ENCODE assay signal across 25 cellular contexts in genomic region chr2:228559774-228560415, GRCh38.
DNase-seq lines count a peak whose midpoint lies in the region; ATAC-seq, FAIRE-seq and TF ChIP-seq lines count a peak whose summit lies in the region.
"Had no signal": no experiment of that assay in that cellular context is flagged by ENCODE, and none has a peak within 500 bp of the region (broad histone marks: within the 10 kb centered on the region; RNA-seq: fewer than 3 reads in every experiment).

No MANE protein-coding gene starts in this region.

- H3K79me2 ChIP-seq in HepG2 (ENCODE audit: insufficient read depth, low read length) (no peaks in the 10 kb centered on the region), Karpas-422 (ENCODE audit: low read length) (no peaks in the 10 kb centered on the region)

- no peak for DNase-seq in HepG2 (ENCODE audit: low spot score)
- no peak for DNase-seq in right lobe of liver
- no peak for DNase-seq in Karpas-422
- no peak for DNase-seq in mucosa of gallbladder (ENCODE audit: low spot score)
- no peak for DNase-seq in DMS 273 (lab: John Stamatoyannopoulos, UW; ENCODE audit: unreplicated experiment)
- DNase-seq in activated CD4-positive, CD25-positive, alpha-beta regulatory T cell (lab: John Stamatoyannopoulos, UW) = no peak
- DNase-seq: ACHN; CD4-positive, alpha-beta T cell; COR-L47; DMS 273 treated with DMSO at 0.1 percent for 48 hours; DMS79 treated with DMSO at 0.1 percent for 48 hours; GM23248; H9; HFFc6; NCI-H1694; NCI-H2081; NCI-H2171 treated with DMSO at 0.1 percent for 48 hours; NCI-H446; NCI-H526; Right ventricle myocardium superior had no signal

- H3K27me3 ChIP-seq in HepG2 (ENCODE audit: control insufficient read depth in 1 of 2, insufficient read depth in 2 of 2, low read length in 2 of 2) = no peaks in the 10 kb centered on the region
- peaks cover 0 to 6% of the 10 kb centered on the region in 2 donors for H3K27me3 ChIP-seq in right lobe of liver
- no peaks in the 10 kb centered on the region for H3K27me3 ChIP-seq in Karpas-422 (ENCODE audit: low read length)
- H3K27me3 ChIP-seq: BLaER1 had no signal

- H3K9me2 ChIP-seq in Karpas-422 (replicated peaks; ENCODE audit: insufficient read depth, low read length) = no peaks in the 10 kb centered on the region

- CTCF ChIA-PET in HepG2 (lab: Yijun Ruan, JAX; ENCODE audit: low intra/inter-chr PET ratio, low total read pairs) = no interaction called here

- H3K4me2 ChIP-seq in HepG2 (ENCODE audit: low read depth, low read length) (no peak overlapping the region), Karpas-422 (ENCODE audit: low read depth, low read length, poor library complexity, severe bottlenecking) (no peak overlapping the region)
- H3K4me2 ChIP-seq: BLaER1 had no signal

- TF ChIP-seq CTCF in HepG2 (CRISPR knock-in tag; IDR thresholded peaks at IDR 0.05) (no peak), right lobe of liver (IDR thresholded peaks at IDR 0.05) (no peak)

- H4K20me1 ChIP-seq in HepG2 (ENCODE audit: insufficient read depth, low read length) (no peaks in the 10 kb centered on the region), Karpas-422 (ENCODE audit: insufficient read depth, low read depth, low read length) (no peaks in the 10 kb centered on the region)
- H4K20me1 ChIP-seq: BLaER1 had no signal

- 31% methylated on average over 3 of the region's 3 CpGs for WGBS in HepG2 (ENCODE audit: low lambda C conversion rate)
- WGBS in right lobe of liver (ENCODE audit: insufficient coverage, low coverage, low lambda C conversion rate, missing lambda C conversion rate) = 67% methylated on average over 3 of the region's 3 CpGs

- POLR2A ChIA-PET in HepG2 (lab: Yijun Ruan, JAX) = no interaction called here

- intact Hi-C loops in HepG2 (cut with micrococcal nuclease; ENCODE audit: unreplicated experiment) (no loop called here), right lobe of liver (cut with DNase I) (no loop called here)

- BruUV-seq in HepG2 (replicated peaks; lab: Mats Ljungman, UMichigan) = no TSS peak

- no peak for ATAC-seq in HepG2
- ATAC-seq in right lobe of liver = no peak
- ATAC-seq in HG03175 (IDR thresholded peaks at IDR 0.05; ENCODE audit: unreplicated experiment) = peak; percentile 81
- no peak for ATAC-seq in GM18873 (IDR thresholded peaks at IDR 0.05; ENCODE audit: low FRiP score, unreplicated experiment)

- H3K9ac ChIP-seq in HepG2 (ENCODE audit: insufficient read depth, low read depth, low read length) (no peak overlapping the region), Karpas-422 (ENCODE audit: low read length) (no peak overlapping the region)
- H3K9ac ChIP-seq: BLaER1, GM23248 had no signal

- TF ChIP-seq RAD21 in HepG2 (CRISPR knock-in tag; IDR thresholded peaks at IDR 0.05) = no peak

- H3K36me3 ChIP-seq in HepG2 (replicated peaks in 1 of 2; ENCODE audit: control insufficient read depth in 1 of 2, insufficient read depth in 2 of 2, low read length in 2 of 2) = no peaks in the 10 kb centered on the region
- no peaks in the 10 kb centered on the region for H3K36me3 ChIP-seq in right lobe of liver
- no peaks in the 10 kb centered on the region for H3K36me3 ChIP-seq in Karpas-422 (ENCODE audit: insufficient read depth, low read length)
- H3K36me3 ChIP-seq: BLaER1 had no signal

- H3K4me1 ChIP-seq in HepG2 (ENCODE audit: insufficient read depth, low read length) (no peaks in the 10 kb centered on the region), right lobe of liver (no peaks in the 10 kb centered on the region), Karpas-422 (ENCODE audit: low read length) (peaks cover 30% of the 10 kb centered on the region)
- H3K4me1 ChIP-seq: BLaER1 had no signal

- H3K27ac ChIP-seq in HepG2 (ENCODE audit: extremely low read length, insufficient read depth, low read length) (no peak overlapping the region), right lobe of liver (no peak overlapping the region), Karpas-422 (ENCODE audit: low read length) (no peak overlapping the region)
- H3K27ac ChIP-seq: 22Rv1, BLaER1, GM23248 had no signal

- TF ChIP-seq EP300 in HepG2 (IDR thresholded peaks at IDR 0.05; ENCODE audit: low read depth in 2 of 2, low read length in 2 of 2) = no peak
- no peak for TF ChIP-seq EP300 in HepG2 (CRISPR knock-in tag; IDR thresholded peaks at IDR 0.05; ENCODE audit: borderline replicate concordance)

- H2AFZ ChIP-seq in HepG2 (ENCODE audit: low read length) = no peak overlapping the region
- 0 out of 2 replicates have a peak overlapping the region, but pooled peaks have one; percentile 20 for H2AFZ ChIP-seq in Karpas-422 (ENCODE audit: low read length)
- H2AFZ ChIP-seq: GM23248 had no signal

- in situ Hi-C loops in HepG2 (cut with HindIII; ENCODE audit: extremely low pct_ligation_motif_present, low pct_unique_long_range_greater_than_20kb) = no loop called here

- no peak overlapping the region for H3K4me3 ChIP-seq in HepG2 (replicated peaks in 1 of 3; ENCODE audit: insufficient read depth in 1 of 3, low read depth in 2 of 3, low read length in 3 of 3)
- H3K4me3 ChIP-seq in right lobe of liver = no peak overlapping the region
- no peak overlapping the region for H3K4me3 ChIP-seq in Karpas-422 (ENCODE audit: low read length)
- H3K4me3 ChIP-seq: BLaER1, GM23248 had no signal

- TF ChIP-seq POLR2A in HepG2 (IDR thresholded peaks at IDR 0.05; ENCODE audit: insufficient read depth in 1 of 2, low read depth in 2 of 2, low read length in 2 of 2) (no peak), right lobe of liver (IDR thresholded peaks at IDR 0.05) (no peak)

- FAIRE-seq in HepG2 (lab: Jason Lieb, UNC) = no peak
- FAIRE-seq: GM18507 had no signal

- H3K9me3 ChIP-seq in HepG2 (ENCODE audit: low read length) (peaks cover 72% of the 10 kb centered on the region), right lobe of liver (no peaks in the 10 kb centered on the region), Karpas-422 (ENCODE audit: low read length) (no peaks in the 10 kb centered on the region)
- H3K9me3 ChIP-seq: BLaER1 had no signal

TF ChIP-seq in HepG2, 621 proteins besides CTCF, POLR2A, EP300 and RAD21:
- no peak for TF ChIP-seq HOXD1 (CRISPR knock-in tag; IDR thresholded peaks at IDR 0.05)
- no peak for TF ChIP-seq SP4 (CRISPR knock-in tag; IDR thresholded peaks at IDR 0.05)
- no peak for TF ChIP-seq NFAT5 (CRISPR knock-in tag; IDR thresholded peaks at IDR 0.05)
- no peak for TF ChIP-seq RORA (CRISPR knock-in tag; IDR thresholded peaks at IDR 0.05)
- peak; percentile 27; the same call in 1 of the 2 replicates for TF ChIP-seq NFE2L2 (IDR thresholded peaks at IDR 0.05; ENCODE audit: low read length)
- TF ChIP-seq FUBP1 (CRISPR knock-in tag; IDR thresholded peaks at IDR 0.05; ENCODE audit: borderline replicate concordance) = no peak
- TF ChIP-seq ZNF446 (CRISPR knock-in tag; IDR thresholded peaks at IDR 0.05) = no peak
